ENCODE assay signal across 1 cellular context in the genomic region with DNA sequence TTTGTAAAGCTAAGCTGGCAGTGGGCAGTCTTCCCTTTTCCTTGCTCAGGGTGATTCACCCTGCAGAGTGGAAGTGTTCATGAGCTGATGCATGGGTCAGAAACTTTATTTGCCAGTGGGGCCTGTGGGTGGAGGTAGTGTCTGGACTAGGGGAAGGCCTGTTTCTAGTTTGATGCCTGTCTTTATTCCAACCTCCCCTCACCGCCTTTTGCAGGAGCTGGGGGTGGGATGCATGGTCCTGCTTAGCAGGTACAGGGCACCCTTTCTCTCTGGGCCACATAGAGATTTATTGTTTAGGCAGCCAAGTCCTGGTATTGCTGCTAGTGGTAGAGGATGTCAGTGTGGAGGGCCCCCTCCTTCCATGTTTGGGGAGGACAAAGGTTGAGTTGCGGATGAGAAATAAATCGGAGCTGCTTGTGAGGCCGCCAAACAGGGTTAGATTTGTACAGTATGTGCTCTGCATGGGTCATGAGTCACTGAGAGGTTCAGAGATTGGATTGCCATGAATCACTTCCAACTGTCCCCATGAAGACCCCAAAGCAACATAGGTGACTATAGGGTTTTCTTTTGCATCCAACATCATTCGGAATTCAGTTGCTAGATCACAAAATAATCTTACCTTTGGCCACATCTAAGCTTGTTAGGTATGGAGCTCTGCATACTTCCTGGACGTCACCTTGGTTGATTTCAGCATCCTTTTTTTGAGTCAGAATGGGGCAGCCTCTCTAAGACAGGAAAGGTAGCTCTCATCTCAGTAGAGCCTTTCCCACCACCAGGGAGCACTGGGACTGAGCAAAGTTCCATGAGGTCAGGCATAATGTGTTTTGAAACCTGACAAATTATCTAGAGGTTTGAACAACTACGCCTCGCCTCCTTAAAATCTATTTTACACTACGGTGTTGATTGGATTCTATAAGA.
TF ChIP-seq lines count a peak whose summit lies in the region.

No MANE protein-coding gene starts in this region.

TF ChIP-seq in HepG2, 621 proteins besides CTCF, POLR2A, EP300 and RAD21 (continued from another document and continues in another):
- TF ChIP-seq ARHGAP35 (CRISPR knock-in tag; IDR thresholded peaks at IDR 0.05; ENCODE audit: borderline replicate concordance) (no peak; the same call in 1 of the 2 replicates), ZNF281 (CRISPR knock-in tag; IDR thresholded peaks at IDR 0.05; ENCODE audit: borderline replicate concordance) (peak; percentile 8; the same call in 1 of the 2 replicates), TBX3 (IDR thresholded peaks at IDR 0.05; ENCODE audit: borderline replicate concordance) (no peak), TRIM24 (CRISPR knock-in tag; IDR thresholded peaks at IDR 0.05) (no peak), ZMYM3 (CRISPR knock-in tag; IDR thresholded peaks at IDR 0.05) (peak; percentile 67), NFYC (CRISPR knock-in tag; IDR thresholded peaks at IDR 0.05) (no peak), THAP11 (CRISPR knock-in tag; IDR thresholded peaks at IDR 0.05) (peak; percentile 44; the same call in 1 of the 2 replicates), TEAD2 (CRISPR knock-in tag; IDR thresholded peaks at IDR 0.05) (no peak), TIGD3 (CRISPR knock-in tag; IDR thresholded peaks at IDR 0.05; ENCODE audit: borderline replicate concordance) (no peak), HNRNPL (IDR thresholded peaks at IDR 0.05; ENCODE audit: low read depth, low read length) (no peak), ZNF17 (CRISPR knock-in tag; IDR thresholded peaks at IDR 0.05) (no peak), ZNF646 (CRISPR knock-in tag; IDR thresholded peaks at IDR 0.05) (no peak), HNF4G (IDR thresholded peaks at IDR 0.05; ENCODE audit: borderline replicate concordance, low read depth, low read length) (peak; percentile 95), HNF4G (CRISPR knock-in tag; IDR thresholded peaks at IDR 0.05; ENCODE audit: borderline replicate concordance, low read depth) (peak; percentile 95), E2F1 (CRISPR knock-in tag; IDR thresholded peaks at IDR 0.05) (no peak), ZNF713 (CRISPR knock-in tag; IDR thresholded peaks at IDR 0.05) (no peak), GZF1 (CRISPR knock-in tag; IDR thresholded peaks at IDR 0.05) (no peak), SMARCE1 (IDR thresholded peaks at IDR 0.05; ENCODE audit: borderline replicate concordance) (no peak), RELA (CRISPR knock-in tag; IDR thresholded peaks at IDR 0.05) (0 out of 2 replicates have a peak, but pooled peaks have one; percentile 70), RARG (CRISPR knock-in tag; IDR thresholded peaks at IDR 0.05; ENCODE audit: low read depth) (no peak), MAFK (conservative IDR thresholded peaks at IDR 0.05 in 1 of 2, IDR thresholded peaks at IDR 0.05 in 1 of 2; ENCODE audit: low read length in 2 of 2) (0 out of 4 replicates have a peak, but pooled peaks of 1 of the 2 experiments have one; percentile 6), ZNF567 (CRISPR knock-in tag; IDR thresholded peaks at IDR 0.05; ENCODE audit: borderline replicate concordance) (no peak), NCOA2 (CRISPR knock-in tag; IDR thresholded peaks at IDR 0.05) (peak; percentile 71), BCLAF1 (IDR thresholded peaks at IDR 0.05) (no peak), ZNF577 (CRISPR knock-in tag; IDR thresholded peaks at IDR 0.05; ENCODE audit: borderline replicate concordance, low read depth) (no peak), ZNF644 (CRISPR knock-in tag; IDR thresholded peaks at IDR 0.05; ENCODE audit: low read depth) (peak; percentile 68), SATB2 (CRISPR knock-in tag; IDR thresholded peaks at IDR 0.05) (no peak), ZNF607 (CRISPR knock-in tag; IDR thresholded peaks at IDR 0.05; ENCODE audit: borderline replicate concordance) (no peak; the same call in 1 of the 2 replicates), SRF (IDR thresholded peaks at IDR 0.05; ENCODE audit: low read depth, low read length) (peak; percentile 80)
- TF ChIP-seq, protein P1, sequence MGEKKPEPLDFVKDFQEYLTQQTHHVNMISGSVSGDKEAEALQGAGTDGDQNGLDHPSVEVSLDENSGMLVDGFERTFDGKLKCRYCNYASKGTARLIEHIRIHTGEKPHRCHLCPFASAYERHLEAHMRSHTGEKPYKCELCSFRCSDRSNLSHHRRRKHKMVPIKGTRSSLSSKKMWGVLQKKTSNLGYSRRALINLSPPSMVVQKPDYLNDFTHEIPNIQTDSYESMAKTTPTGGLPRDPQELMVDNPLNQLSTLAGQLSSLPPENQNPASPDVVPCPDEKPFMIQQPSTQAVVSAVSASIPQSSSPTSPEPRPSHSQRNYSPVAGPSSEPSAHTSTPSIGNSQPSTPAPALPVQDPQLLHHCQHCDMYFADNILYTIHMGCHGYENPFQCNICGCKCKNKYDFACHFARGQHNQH (CRISPR knock-in tag; IDR thresholded peaks at IDR 0.05) = peak; percentile 95
- TF ChIP-seq, protein P2, sequence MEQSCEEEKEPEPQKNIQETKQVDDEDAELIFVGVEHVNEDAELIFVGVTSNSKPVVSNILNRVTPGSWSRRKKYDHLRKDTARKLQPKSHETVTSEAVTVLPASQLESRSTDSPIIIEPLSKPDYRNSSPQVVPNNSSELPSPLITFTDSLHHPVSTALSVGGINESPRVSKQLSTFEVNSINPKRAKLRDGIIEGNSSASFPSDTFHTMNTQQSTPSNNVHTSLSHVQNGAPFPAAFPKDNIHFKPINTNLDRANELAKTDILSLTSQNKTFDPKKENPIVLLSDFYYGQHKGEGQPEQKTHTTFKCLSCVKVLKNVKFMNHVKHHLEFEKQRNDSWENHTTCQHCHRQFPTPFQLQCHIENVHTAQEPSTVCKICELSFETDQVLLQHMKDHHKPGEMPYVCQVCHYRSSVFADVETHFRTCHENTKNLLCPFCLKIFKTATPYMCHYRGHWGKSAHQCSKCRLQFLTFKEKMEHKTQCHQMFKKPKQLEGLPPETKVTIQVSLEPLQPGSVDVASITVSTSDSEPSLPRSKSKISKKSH (CRISPR knock-in tag; IDR thresholded peaks at IDR 0.05; ENCODE audit: borderline replicate concordance) = no peak
- TF ChIP-seq, protein P3, sequence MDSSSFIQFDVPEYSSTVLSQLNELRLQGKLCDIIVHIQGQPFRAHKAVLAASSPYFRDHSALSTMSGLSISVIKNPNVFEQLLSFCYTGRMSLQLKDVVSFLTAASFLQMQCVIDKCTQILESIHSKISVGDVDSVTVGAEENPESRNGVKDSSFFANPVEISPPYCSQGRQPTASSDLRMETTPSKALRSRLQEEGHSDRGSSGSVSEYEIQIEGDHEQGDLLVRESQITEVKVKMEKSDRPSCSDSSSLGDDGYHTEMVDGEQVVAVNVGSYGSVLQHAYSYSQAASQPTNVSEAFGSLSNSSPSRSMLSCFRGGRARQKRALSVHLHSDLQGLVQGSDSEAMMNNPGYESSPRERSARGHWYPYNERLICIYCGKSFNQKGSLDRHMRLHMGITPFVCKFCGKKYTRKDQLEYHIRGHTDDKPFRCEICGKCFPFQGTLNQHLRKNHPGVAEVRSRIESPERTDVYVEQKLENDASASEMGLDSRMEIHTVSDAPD (CRISPR knock-in tag; IDR thresholded peaks at IDR 0.05) = no peak; the same call in 1 of the 2 replicates
